ENCODE assay signal across 24 cellular contexts in the genomic region with DNA sequence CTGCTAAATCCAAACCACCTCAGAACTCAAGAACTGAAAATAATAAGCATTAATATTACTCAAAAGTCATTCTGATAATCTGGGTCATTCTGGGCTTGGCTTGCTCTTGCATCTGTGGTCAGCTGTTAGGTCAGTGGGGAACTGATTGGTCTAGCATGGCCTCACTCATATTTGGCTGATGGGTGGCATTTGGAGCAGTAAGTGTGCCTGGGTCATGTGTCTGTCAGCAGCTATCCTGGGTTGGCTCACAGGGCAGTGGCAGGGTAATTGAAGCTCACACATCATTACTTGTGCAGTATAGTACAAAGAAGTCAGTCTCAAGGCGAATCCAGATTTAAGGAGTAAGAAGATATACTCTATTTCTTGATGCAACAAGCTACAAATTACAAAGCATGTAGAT. TPM values are rescaled to one million over a fixed set of nuclear protein-coding genes. Genes with fewer than 3 reads are reported as not detected.
DNase-seq lines count a peak whose midpoint lies in the region; ATAC-seq and TF ChIP-seq lines count a peak whose summit lies in the region.
"Had no signal": no experiment of that assay in that cellular context is flagged by ENCODE, and none has a peak within 500 bp of the region (broad histone marks: within the 10 kb centered on the region; RNA-seq: fewer than 3 reads in every experiment).

No MANE protein-coding gene starts in this region.

- H3K27ac Mint-ChIP-seq in WTC11, result no peak overlapping the region
- H3K27ac Mint-ChIP-seq in stimulated activated naive B cell treated with anti-CD40 and anti-IgM and Interleukin-4, amounts not matched to agents 10 μg/mL and 1 μg/mL and 100 μg/mL, for 72 hours, result no peak overlapping the region
- H3K27ac Mint-ChIP-seq: CD4-positive, alpha-beta T cell had no signal

- H3K4me1 Mint-ChIP-seq in WTC11, result 0 out of 2 replicates have a peak, but pooled peaks cover 4% of the 10 kb centered on the region
- H3K4me1 Mint-ChIP-seq in stimulated activated naive B cell treated with anti-CD40 and anti-IgM and Interleukin-4, amounts not matched to agents 10 μg/mL and 1 μg/mL and 100 μg/mL, for 72 hours, result peaks cover 15 to 16% of the 10 kb centered on the region in 2 donors

- peak; percentile 33 for ATAC-seq in Right ventricle myocardium superior (ENCODE audit: poor library complexity)
- ATAC-seq in WTC11, result 0 out of 2 replicates have a peak, but pooled peaks have one; percentile 1
- ATAC-seq in left cardiac atrium, result peak; percentile 39 to 69
- ATAC-seq in stimulated activated naive B cell treated with anti-CD40 and anti-IgM and Interleukin-4, amounts not matched to agents 10 μg/mL and 1 μg/mL and 100 μg/mL, for 72 hours (replicated peaks), result peak; percentile 20 to 32
- ATAC-seq in HG03442 (IDR thresholded peaks at IDR 0.05; ENCODE audit: unreplicated experiment), result no peak
- ATAC-seq in HG03520 (IDR thresholded peaks at IDR 0.05; ENCODE audit: unreplicated experiment), result no peak
- ATAC-seq: naive thymus-derived CD4-positive, alpha-beta T cell had no signal

- no peak overlapping the region for H3K4me3 ChIP-seq in right atrium auricular region
- H3K4me3 ChIP-seq: HAP-1, ovary, tibial artery had no signal

- intact Hi-C loops in Right ventricle myocardium superior (cut with DNase I), result no loop called here
- intact Hi-C loops in left cardiac atrium (cut with DNase I), result no loop called here

- H3K27me3 Mint-ChIP-seq in WTC11 (ENCODE audit: low read depth), result no peaks in the 10 kb centered on the region
- no peaks in the 10 kb centered on the region for H3K27me3 Mint-ChIP-seq in stimulated activated naive B cell treated with anti-CD40 and anti-IgM and Interleukin-4, amounts not matched to agents 10 μg/mL and 1 μg/mL and 100 μg/mL, for 72 hours
- H3K27me3 Mint-ChIP-seq: CD4-positive, alpha-beta T cell; naive thymus-derived CD4-positive, alpha-beta T cell had no signal

- TF ChIP-seq CTCF in right atrium auricular region (IDR thresholded peaks at IDR 0.05) (no peak), WTC11 (IDR thresholded peaks at IDR 0.05) (no peak)

- peaks cover 39% of the 10 kb centered on the region for H3K36me3 Mint-ChIP-seq in WTC11
- H3K36me3 Mint-ChIP-seq in stimulated activated naive B cell treated with anti-CD40 and anti-IgM and Interleukin-4, amounts not matched to agents 10 μg/mL and 1 μg/mL and 100 μg/mL, for 72 hours, result peaks cover 35 to 66% of the 10 kb centered on the region in 2 donors

- no peak overlapping the region for H3K4me3 Mint-ChIP-seq in WTC11
- no peak overlapping the region for H3K4me3 Mint-ChIP-seq in stimulated activated naive B cell treated with anti-CD40 and anti-IgM and Interleukin-4, amounts not matched to agents 10 μg/mL and 1 μg/mL and 100 μg/mL, for 72 hours
- H3K4me3 Mint-ChIP-seq: CD4-positive, alpha-beta T cell; naive thymus-derived CD4-positive, alpha-beta T cell had no signal

- peaks cover 0 to 8% of the 10 kb centered on the region in 2 donors for H3K4me1 ChIP-seq in right atrium auricular region
- H3K4me1 ChIP-seq: HAP-1 had no signal

- DNase-seq in Right ventricle myocardium superior, result no peak
- no peak for DNase-seq in right atrium auricular region (ENCODE audit: low spot score)
- DNase-seq in WTC11 (ENCODE audit: low spot score), result no peak
- no peak for DNase-seq in left cardiac atrium
- no peak for DNase-seq in stimulated activated naive B cell treated with anti-CD40 and anti-IgM and Interleukin-4, amounts not matched to agents 10 μg/mL and 1 μg/mL and 100 μg/mL, for 72 hours
- DNase-seq in NCI-H1694 treated with DMSO at 0.1 percent for 48 hours (lab: John Stamatoyannopoulos, UW), result no peak
- DNase-seq: activated CD4-positive, alpha-beta T cell treated with anti-CD3 and anti-CD28 coated beads, Interleukin-2, amount 50 U/mL, for 1 hour; activated CD8-positive, alpha-beta memory T cell treated with anti-CD3 and anti-CD28 coated beads, Interleukin-2, amount 50 U/mL, for 48 hours; amygdala; CD4-positive, alpha-beta T cell; central memory CD4-positive, alpha-beta T cell; DMS79; Kasumi-1; mesenchymal stem cell; naive thymus-derived CD4-positive, alpha-beta T cell; NCI-H510A treated with DMSO at 0.1 percent for 48 hours; ovary; RPMI8226; stimulated activated naive CD4-positive, alpha-beta T cell treated with Interleukin-2 at 50 U/mL for 16 hours; tibial artery had no signal

- peaks cover 17% of the 10 kb centered on the region for H3K36me3 ChIP-seq in right atrium auricular region
- H3K36me3 ChIP-seq: ovary had no signal

- no peak overlapping the region for H3K27ac ChIP-seq in right atrium auricular region
- H3K27ac ChIP-seq: epithelial cell of prostate, ovary, tibial artery had no signal

- CTCF ChIA-PET in WTC11 (lab: Charles Lee), result no interaction called here

- POLR2A ChIA-PET in WTC11 (lab: Charles Lee), result interaction anchor here (1.1 to 1.4 kb wide), 3 partner anchors 11 to 157 kb away, joined by 3 to 5 read pairs (median 3); no protein-coding TSS in a partner anchor

- no peaks in the 10 kb centered on the region for H3K9me3 Mint-ChIP-seq in WTC11
- H3K9me3 Mint-ChIP-seq in stimulated activated naive B cell treated with anti-CD40 and anti-IgM and Interleukin-4, amounts not matched to agents 10 μg/mL and 1 μg/mL and 100 μg/mL, for 72 hours, result no peaks in the 10 kb centered on the region
- H3K9me3 Mint-ChIP-seq: CD4-positive, alpha-beta T cell; naive thymus-derived CD4-positive, alpha-beta T cell had no signal

- no peaks in the 10 kb centered on the region for H3K9me3 ChIP-seq in right atrium auricular region
- H3K9me3 ChIP-seq: HAP-1, ovary, tibial artery had no signal

- no peaks in the 10 kb centered on the region for H3K27me3 ChIP-seq in right atrium auricular region
- H3K27me3 ChIP-seq: ovary, tibial artery had no signal

TF ChIP-seq in WTC11, 78 proteins besides CTCF, POLR2A, EP300 and RAD21:
- TF ChIP-seq ZNF671 (CRISPR knock-in tag; IDR thresholded peaks at IDR 0.05) (peak; percentile 19; the same call in 1 of the 2 replicates), ZBTB21 (CRISPR knock-in tag; IDR thresholded peaks at IDR 0.05; ENCODE audit: borderline replicate concordance) (no peak), ERG (CRISPR knock-in tag; IDR thresholded peaks at IDR 0.05) (no peak)

RNA-seq across cellular contexts. Expression of gene RPL37A, which starts 9.6 kb away (rescaled TPM):
- total RNA-seq in Right ventricle myocardium superior, result 1,979 TPM
- 1,000 to 10,000 TPM in 1 of 2 donors, 100 to 1,000 TPM in 1; 425 to 1,004 TPM for total RNA-seq in right atrium auricular region
- total RNA-seq in WTC11 (2021), result 3,135 to 3,488 TPM (median 3,463 TPM) in 3 replicates
- 1,000 to 10,000 TPM; 1,877 to 1,963 TPM for total RNA-seq in left cardiac atrium

Comparison
In these comparisons a context has a peak if more than half of its experiments do, and no peak if none do; other contexts are left out.
1. ATAC-seq: peak in Right ventricle myocardium superior (single experiment), WTC11 (single experiment), left cardiac atrium (2 of 2) and stimulated activated naive B cell treated with anti-CD40 and anti-IgM and Interleukin-4, amounts not matched to agents 10 μg/mL and 1 μg/mL and 100 μg/mL, for 72 hours (2 of 2); none in HG03442 (single experiment) and HG03520 (single experiment).